1 cellular context compared by ENCODE assay signal in genomic region chr6:5671162-5671561, GRCh38.
TF ChIP-seq lines count a peak whose summit lies in the region.

No MANE protein-coding gene starts in this region.

TF ChIP-seq in GM12878, 131 proteins besides CTCF, POLR2A, EP300 and RAD21 (continued from another document):
- TF ChIP-seq ATF2 (IDR thresholded peaks at IDR 0.05; ENCODE audit: low read length), result peak; percentile 22; the same call in 1 of the 2 replicates
- no peak for TF ChIP-seq CHD2 (IDR thresholded peaks at IDR 0.05; ENCODE audit: borderline replicate concordance, low read depth, low read length)
- peak; percentile 32; the same call in 1 of the 2 replicates for TF ChIP-seq CREM (IDR thresholded peaks at IDR 0.05; ENCODE audit: low read depth)
